In the genomic region with DNA sequence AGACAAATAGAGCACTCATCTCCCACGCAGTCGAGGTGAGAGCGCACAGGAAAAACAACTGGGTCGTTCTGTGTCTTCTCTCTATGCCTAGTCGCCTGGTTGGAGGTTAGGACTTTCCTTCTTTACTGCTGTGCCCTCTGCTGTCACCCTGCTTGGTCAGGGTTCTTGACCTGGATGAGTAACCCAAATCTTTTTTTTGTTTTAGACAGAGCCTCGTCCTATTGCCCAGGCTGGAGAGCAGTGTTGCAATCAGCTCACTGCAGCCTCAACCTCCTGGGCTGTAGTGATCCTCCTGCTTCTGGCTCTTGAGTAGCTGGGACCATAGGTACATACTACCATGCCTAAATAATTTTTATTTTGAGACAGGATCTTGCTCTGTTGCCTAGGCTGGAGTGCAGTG, we compare ENCODE assay signal across 32 cellular contexts. TPM values are rescaled to one million over a fixed set of nuclear protein-coding genes. Genes with fewer than 3 reads are reported as not detected.
DNase-seq lines count a peak whose midpoint lies in the region; ATAC-seq and TF ChIP-seq lines count a peak whose summit lies in the region.
"Had no signal": no experiment of that assay in that cellular context is flagged by ENCODE, and none has a peak within 500 bp of the region (broad histone marks: within the 10 kb centered on the region; RNA-seq: fewer than 3 reads in every experiment).

No MANE protein-coding gene starts in this region.

- peak overlapping the region; percentile 52 for H2AK9ac ChIP-seq in IMR-90 (replicated peaks; ENCODE audit: low read depth, low read length, poor library complexity)

- no peak overlapping the region for H3K4me3 ChIP-seq in IMR-90 (ENCODE audit: insufficient read depth, low read depth, low read length)
- H3K4me3 ChIP-seq in choroid plexus epithelial cell (ENCODE audit: low read depth, low read length): no peak overlapping the region
- H3K4me3 ChIP-seq: coronary artery, gastrocnemius medialis, hepatocyte, left ventricle myocardium inferior, PC-9, sigmoid colon, thyroid gland had no signal

- no peak overlapping the region for H2AFZ ChIP-seq in IMR-90 (replicated peaks; ENCODE audit: low read length, poor library complexity)
- H2AFZ ChIP-seq: hepatocyte, PC-9 had no signal

- H3K4me1 ChIP-seq in IMR-90 (ENCODE audit: control insufficient read depth, insufficient read depth, low read length): peaks cover 8% of the 10 kb centered on the region; the same call in 1 of the 2 replicates
- H3K4me1 ChIP-seq: gastrocnemius medialis, sigmoid colon, thyroid gland had no signal

- peak overlapping the region; percentile 29 for H3K27ac Mint-ChIP-seq in activated CD4-positive, alpha-beta memory T cell treated with anti-CD3 and anti-CD28 coated beads, Interleukin-2, amount 10 ng/mL, durations not matched to agents 7 days and 5 days
- H3K27ac Mint-ChIP-seq in activated CD4-positive, alpha-beta memory T cell treated with anti-CD3 and anti-CD28 coated beads for 36 hours: no peak overlapping the region
- peak overlapping the region; percentile 56 for H3K27ac Mint-ChIP-seq in nephron progenitor cell
- H3K27ac Mint-ChIP-seq: progenitor cell of endocrine pancreas had no signal

- no peak overlapping the region for H2BK120ac ChIP-seq in IMR-90 (ENCODE audit: low read depth, low read length)

- no peak overlapping the region for H3K14ac ChIP-seq in IMR-90 (replicated peaks; ENCODE audit: low read depth, low read length)

- no peak overlapping the region for H3K18ac ChIP-seq in IMR-90 (ENCODE audit: low read depth, low read length)

- DNase-seq in activated CD4-positive, alpha-beta memory T cell treated with anti-CD3 and anti-CD28 coated beads, Interleukin-2, amount 10 ng/mL, durations not matched to agents 7 days and 5 days: no peak
- no peak for DNase-seq in activated CD4-positive, alpha-beta memory T cell treated with anti-CD3 and anti-CD28 coated beads for 36 hours
- DNase-seq in IMR-90 (peak; percentile 16), choroid plexus epithelial cell (ENCODE audit: low read depth) (peak; percentile 52), nephron progenitor cell (no peak), GM10248 (ENCODE audit: extremely low spot score) (no peak), DMS53 (lab: John Stamatoyannopoulos, UW) (no peak), T-helper 9 cell (no peak)
- DNase-seq: activated T-cell treated with anti-CD3 and anti-CD28 coated beads, Interleukin-2, amount 50 U/mL, for 1 hour; anterior cingulate cortex; CD4-positive, alpha-beta memory T cell; effector memory CD4-positive, alpha-beta T cell; erythroblast; gastrocnemius medialis; left ventricle myocardium inferior; NCI-H1105; NCI-H1930; NCI-H526; NK-92 treated with Interleukin-12 subunit alpha and Interleukin-12 subunit beta, amount 100 ng/mL, for 24 hours; PC-9; sigmoid colon; stimulated activated naive CD4-positive, alpha-beta T cell; thyroid gland had no signal

- no peaks in the 10 kb centered on the region for H3K27me3 Mint-ChIP-seq in activated CD4-positive, alpha-beta memory T cell treated with anti-CD3 and anti-CD28 coated beads, Interleukin-2, amount 10 ng/mL, durations not matched to agents 7 days and 5 days
- no peaks in the 10 kb centered on the region for H3K27me3 Mint-ChIP-seq in activated CD4-positive, alpha-beta memory T cell treated with anti-CD3 and anti-CD28 coated beads for 36 hours
- H3K27me3 Mint-ChIP-seq in nephron progenitor cell (ENCODE audit: low read depth, poor library complexity): no peaks in the 10 kb centered on the region
- H3K27me3 Mint-ChIP-seq: CD4-positive, alpha-beta memory T cell; progenitor cell of endocrine pancreas had no signal

- CTCF ChIA-PET in activated CD4-positive, alpha-beta memory T cell treated with anti-CD3 and anti-CD28 coated beads, Interleukin-2, amount 10 ng/mL, durations not matched to agents 7 days and 5 days (lab: Charles Lee): no interaction called here
- CTCF ChIA-PET in activated CD4-positive, alpha-beta memory T cell treated with anti-CD3 and anti-CD28 coated beads for 36 hours (lab: Charles Lee): no interaction called here
- CTCF ChIA-PET in IMR-90 (lab: Yijun Ruan, JAX) (no interaction called here), GM10248 (lab: Yijun Ruan, JAX) (interaction anchor here (1.2 to 1.4 kb wide), 2 partner anchors 13 to 62 kb away, joined by 3 read pairs; no protein-coding TSS in a partner anchor)

- no peak overlapping the region for H2BK15ac ChIP-seq in IMR-90 (ENCODE audit: low read depth, low read length)

- H3K27me3 ChIP-seq in IMR-90 (ENCODE audit: control insufficient read depth, insufficient read depth, low read length): no peaks in the 10 kb centered on the region
- H3K27me3 ChIP-seq: gastrocnemius medialis, hepatocyte, sigmoid colon, thyroid gland had no signal

- TF ChIP-seq RAD21 in IMR-90 (IDR thresholded peaks at IDR 0.05; ENCODE audit: low read length): no peak

- H4K91ac ChIP-seq in IMR-90 (ENCODE audit: insufficient read depth, low read depth, low read length): no peak overlapping the region

- no peak overlapping the region for H3K56ac ChIP-seq in IMR-90 (ENCODE audit: extremely low read depth, insufficient read depth, low read length)

- in situ Hi-C loops in IMR-90 (cut with MboI; ENCODE audit: low sequenced_read_pairs): no loop called here

- peaks cover 57% of the 10 kb centered on the region for H3K36me3 ChIP-seq in IMR-90 (ENCODE audit: control insufficient read depth, insufficient read depth, low read length)

- dilution Hi-C loops in IMR-90 (cut with HindIII; ENCODE audit: low sequenced_read_pairs, unreplicated experiment): no loop called here

- no peak for TF ChIP-seq POLR2A in IMR-90 (IDR thresholded peaks at IDR 0.05; ENCODE audit: low read depth, low read length)

- H3K9ac ChIP-seq in IMR-90 (ENCODE audit: low read depth, low read length): no peak overlapping the region

- no peak overlapping the region for H3K4ac ChIP-seq in IMR-90 (ENCODE audit: low read depth, low read length)

- no peaks in the 10 kb centered on the region for H3K9me3 ChIP-seq in IMR-90 (ENCODE audit: control insufficient read depth, insufficient read depth, low read length)
- H3K9me3 ChIP-seq: gastrocnemius medialis, left ventricle myocardium inferior, sigmoid colon, thyroid gland had no signal

- no peak overlapping the region for H2AK5ac ChIP-seq in IMR-90 (ENCODE audit: low read depth, low read length)

- no peak overlapping the region for H2BK20ac ChIP-seq in IMR-90 (ENCODE audit: low read depth, low read length)

- TF ChIP-seq CTCF in IMR-90 (conservative IDR thresholded peaks at IDR 0.05; ENCODE audit: low read depth, low read length): no peak
- no peak for TF ChIP-seq CTCF in choroid plexus epithelial cell (conservative IDR thresholded peaks at IDR 0.05; ENCODE audit: low read depth, low read length)
- no peak for TF ChIP-seq CTCF in nephron progenitor cell (IDR thresholded peaks at IDR 0.05)
- TF ChIP-seq CTCF in GM10248 (IDR thresholded peaks at IDR 0.05; ENCODE audit: control extremely low read depth, extremely low read depth, low read depth, missing control alignments): no peak

- H3K23ac ChIP-seq in IMR-90 (ENCODE audit: low read depth, low read length): no peak overlapping the region

- H3K79me1 ChIP-seq in IMR-90 (ENCODE audit: low read depth in 1 of 2, low read length in 2 of 2): peaks cover 29 to 56% of the 10 kb centered on the region in 2 experiments

- H2BK5ac ChIP-seq in IMR-90 (ENCODE audit: low read depth, low read length, poor library complexity, severe bottlenecking): no peak overlapping the region

- no peak overlapping the region for H4K8ac ChIP-seq in IMR-90 (ENCODE audit: low read depth in 2 of 2, low read length in 2 of 2)

- intact Hi-C loops in activated CD4-positive, alpha-beta memory T cell treated with anti-CD3 and anti-CD28 coated beads for 36 hours (cut with micrococcal nuclease): no loop called here
- intact Hi-C loops in IMR-90 (cut with micrococcal nuclease): no loop called here

- BruUV-seq in IMR-90 (replicated peaks; lab: Mats Ljungman, UMichigan): no TSS peak

- H3K9me3 Mint-ChIP-seq in activated CD4-positive, alpha-beta memory T cell treated with anti-CD3 and anti-CD28 coated beads, Interleukin-2, amount 10 ng/mL, durations not matched to agents 7 days and 5 days: peaks cover 10% of the 10 kb centered on the region
- H3K9me3 Mint-ChIP-seq in activated CD4-positive, alpha-beta memory T cell treated with anti-CD3 and anti-CD28 coated beads for 36 hours: peaks cover 18% of the 10 kb centered on the region
- peaks cover 11% of the 10 kb centered on the region for H3K9me3 Mint-ChIP-seq in nephron progenitor cell

- H3K9me1 ChIP-seq in IMR-90 (ENCODE audit: insufficient read depth, low read length): peaks cover 10% of the 10 kb centered on the region; the same call in 1 of the 2 replicates

- no peak overlapping the region for H3K4me3 Mint-ChIP-seq in activated CD4-positive, alpha-beta memory T cell treated with anti-CD3 and anti-CD28 coated beads, Interleukin-2, amount 10 ng/mL, durations not matched to agents 7 days and 5 days
- no peak overlapping the region for H3K4me3 Mint-ChIP-seq in activated CD4-positive, alpha-beta memory T cell treated with anti-CD3 and anti-CD28 coated beads for 36 hours
- H3K4me3 Mint-ChIP-seq in nephron progenitor cell: no peak overlapping the region
- H3K4me3 Mint-ChIP-seq: CD4-positive, alpha-beta memory T cell had no signal

- no peak overlapping the region for H3K27ac ChIP-seq in IMR-90 (ENCODE audit: insufficient read depth, low read length)
- H3K27ac ChIP-seq: coronary artery, gastrocnemius medialis, hepatocyte, HL-60, left ventricle myocardium inferior, PC-9, sigmoid colon, thyroid gland had no signal

- H4K5ac ChIP-seq in IMR-90 (ENCODE audit: low read depth, low read length): no peak overlapping the region

- H3K36me3 Mint-ChIP-seq in activated CD4-positive, alpha-beta memory T cell treated with anti-CD3 and anti-CD28 coated beads, Interleukin-2, amount 10 ng/mL, durations not matched to agents 7 days and 5 days (ENCODE audit: low read depth): peaks cover 66% of the 10 kb centered on the region
- H3K36me3 Mint-ChIP-seq in activated CD4-positive, alpha-beta memory T cell treated with anti-CD3 and anti-CD28 coated beads for 36 hours: peaks cover 50% of the 10 kb centered on the region
- peaks cover 58% of the 10 kb centered on the region for H3K36me3 Mint-ChIP-seq in nephron progenitor cell (ENCODE audit: low read depth)

- ATAC-seq in IMR-90 (ENCODE audit: low read depth): peak; percentile 56
- ATAC-seq: gastrocnemius medialis, Right ventricle myocardium inferior had no signal

- POLR2A ChIA-PET in activated CD4-positive, alpha-beta memory T cell treated with anti-CD3 and anti-CD28 coated beads, Interleukin-2, amount 10 ng/mL, durations not matched to agents 7 days and 5 days (lab: Charles Lee): no interaction called here
- POLR2A ChIA-PET in activated CD4-positive, alpha-beta memory T cell treated with anti-CD3 and anti-CD28 coated beads for 36 hours (lab: Charles Lee): no interaction called here
- POLR2A ChIA-PET in IMR-90 (lab: Charles Lee; ENCODE audit: unreplicated experiment) (no interaction called here), GM10248 (lab: Yijun Ruan, JAX) (no interaction called here)

- H3K4me1 Mint-ChIP-seq in activated CD4-positive, alpha-beta memory T cell treated with anti-CD3 and anti-CD28 coated beads, Interleukin-2, amount 10 ng/mL, durations not matched to agents 7 days and 5 days: peaks cover 21% of the 10 kb centered on the region
- H3K4me1 Mint-ChIP-seq in activated CD4-positive, alpha-beta memory T cell treated with anti-CD3 and anti-CD28 coated beads for 36 hours (ENCODE audit: low read depth): peaks cover 7% of the 10 kb centered on the region
- H3K4me1 Mint-ChIP-seq in nephron progenitor cell: peaks cover 27% of the 10 kb centered on the region

- 100% methylated on average over 2 of the region's 6 CpGs; no CpG with 5 or more reads in 1 of the 2 experiments for WGBS in IMR-90 (ENCODE audit: extremely low coverage in 2 of 2, insufficient read length in 1 of 2), 2 experiments

- no peak overlapping the region for H3K4me2 ChIP-seq in IMR-90 (ENCODE audit: low read depth, low read length)
- H3K4me2 ChIP-seq: hepatocyte, PC-9 had no signal

- H4K20me1 ChIP-seq in IMR-90 (ENCODE audit: insufficient read depth, low read length): peaks cover 34% of the 10 kb centered on the region

RNA-seq across cellular contexts. Expression of a gene that starts 24.5 kb away (rescaled TPM):
- total RNA-seq in activated CD4-positive, alpha-beta memory T cell treated with anti-CD3 and anti-CD28 coated beads, Interleukin-2, amount 10 ng/mL, durations not matched to agents 7 days and 5 days: 10 to 100 TPM; 58.4 to 60.4 TPM
- total RNA-seq in activated CD4-positive, alpha-beta memory T cell treated with anti-CD3 and anti-CD28 coated beads for 36 hours: 10 to 100 TPM; 62.3 to 63.1 TPM
- 68.6 and 71.3 TPM in 2 replicates for total RNA-seq in IMR-90 (2012; rRNA removed)
- 38.5 and 43.5 TPM in 2 replicates for polyA plus RNA-seq in IMR-90 (2012; rRNA removed)
- polyA plus RNA-seq in IMR-90 (2012; cell fraction: cytosol; rRNA removed): 32.3 and 36.0 TPM in 2 replicates
- polyA plus RNA-seq in IMR-90 (2012; cell fraction: nucleus; rRNA removed; ENCODE audit: low replicate concordance): 27.2 and 30.1 TPM in 2 replicates

RNA-seq across cellular contexts. Expression of a gene that starts 26.0 kb away (rescaled TPM):
- total RNA-seq in activated CD4-positive, alpha-beta memory T cell treated with anti-CD3 and anti-CD28 coated beads, Interleukin-2, amount 10 ng/mL, durations not matched to agents 7 days and 5 days: 10 to 100 TPM; 18.3 to 21.0 TPM
- total RNA-seq in activated CD4-positive, alpha-beta memory T cell treated with anti-CD3 and anti-CD28 coated beads for 36 hours: 10 to 100 TPM; 23.7 to 24.5 TPM
- 0.54 and 0.56 TPM in 2 replicates for total RNA-seq in IMR-90 (2012; rRNA removed)
- 4.0 and 4.1 TPM in 2 replicates for polyA plus RNA-seq in IMR-90 (2012; rRNA removed)
- polyA plus RNA-seq in IMR-90 (2012; cell fraction: cytosol; rRNA removed): 3.9 and 4.6 TPM in 2 replicates
- polyA plus RNA-seq in IMR-90 (2012; cell fraction: nucleus; rRNA removed; ENCODE audit: low replicate concordance): 14.1 and 23.9 TPM in 2 replicates

RNA-seq across cellular contexts. Expression of a gene that starts 30.6 kb away (rescaled TPM):
- 1 to 10 TPM; 6.9 to 7.2 TPM for total RNA-seq in activated CD4-positive, alpha-beta memory T cell treated with anti-CD3 and anti-CD28 coated beads, Interleukin-2, amount 10 ng/mL, durations not matched to agents 7 days and 5 days
- total RNA-seq in activated CD4-positive, alpha-beta memory T cell treated with anti-CD3 and anti-CD28 coated beads for 36 hours: 1 to 10 TPM; 3.1 TPM
- 0.18 and 0.28 TPM in 2 replicates for total RNA-seq in IMR-90 (2012; rRNA removed)
- polyA plus RNA-seq in IMR-90 (2012; rRNA removed): 0.09 and 0.11 TPM in 2 replicates
- 0.04 and 0.11 TPM in 2 replicates for polyA plus RNA-seq in IMR-90 (2012; cell fraction: cytosol; rRNA removed)
- 1.0 and 2.4 TPM in 2 replicates for polyA plus RNA-seq in IMR-90 (2012; cell fraction: nucleus; rRNA removed; ENCODE audit: low replicate concordance)

RNA-seq across cellular contexts. Expression of a gene that starts 35.7 kb away (rescaled TPM):
- total RNA-seq in activated CD4-positive, alpha-beta memory T cell treated with anti-CD3 and anti-CD28 coated beads, Interleukin-2, amount 10 ng/mL, durations not matched to agents 7 days and 5 days: 10 to 100 TPM; 16.5 to 16.7 TPM
- total RNA-seq in activated CD4-positive, alpha-beta memory T cell treated with anti-CD3 and anti-CD28 coated beads for 36 hours: 10 to 100 TPM; 12.5 to 13.5 TPM
- 6.4 and 6.5 TPM in 2 replicates for total RNA-seq in IMR-90 (2012; rRNA removed)
- polyA plus RNA-seq in IMR-90 (2012; rRNA removed): 15.6 and 15.9 TPM in 2 replicates
- polyA plus RNA-seq in IMR-90 (2012; cell fraction: cytosol; rRNA removed): 7.2 and 13.4 TPM in 2 replicates
- polyA plus RNA-seq in IMR-90 (2012; cell fraction: nucleus; rRNA removed; ENCODE audit: low replicate concordance): 50.2 and 83.0 TPM in 2 replicates

RNA-seq across cellular contexts. Expression of a gene that starts 44.0 kb away (rescaled TPM):
- under 1 TPM; 0.25 TPM for total RNA-seq in activated CD4-positive, alpha-beta memory T cell treated with anti-CD3 and anti-CD28 coated beads, Interleukin-2, amount 10 ng/mL, durations not matched to agents 7 days and 5 days
- not detected for total RNA-seq in activated CD4-positive, alpha-beta memory T cell treated with anti-CD3 and anti-CD28 coated beads for 36 hours
- total RNA-seq in IMR-90 (2012; rRNA removed): not detected in 2 replicates
- polyA plus RNA-seq in IMR-90 (2012; rRNA removed): not detected in 2 replicates
- polyA plus RNA-seq in IMR-90 (2012; cell fraction: cytosol; rRNA removed): 0.03 TPM in 1 of 2 replicates, not detected in the other
- polyA plus RNA-seq in IMR-90 (2012; cell fraction: nucleus; rRNA removed; ENCODE audit: low replicate concordance): 0.03 TPM in 1 of 2 replicates, not detected in the other
- total RNA-seq: bronchial epithelial cell; CD4-positive, alpha-beta memory T cell; H1; hepatocyte; LHCN-M2; myocyte; PC-9; progenitor cell of endocrine pancreas had no signal
- polyA plus RNA-seq: CD4-positive, alpha-beta memory T cell had no signal

Comparison
In these comparisons a context has a peak if more than half of its experiments do, and no peak if none do; other contexts are left out.
1. DNase-seq: peak in IMR-90 (single experiment) and choroid plexus epithelial cell (single experiment); none in activated CD4-positive, alpha-beta memory T cell treated with anti-CD3 and anti-CD28 coated beads, Interleukin-2, amount 10 ng/mL, durations not matched to agents 7 days and 5 days (single experiment), activated CD4-positive, alpha-beta memory T cell treated with anti-CD3 and anti-CD28 coated beads for 36 hours (single experiment), nephron progenitor cell (single experiment), GM10248 (single experiment), DMS53 (single experiment) and T-helper 9 cell (single experiment).
2. RNA of a gene that starts 26.0 kb away (total RNA-seq): 23.7 to 24.5 TPM in activated CD4-positive, alpha-beta memory T cell treated with anti-CD3 and anti-CD28 coated beads for 36 hours and 18.3 to 21.0 TPM in activated CD4-positive, alpha-beta memory T cell treated with anti-CD3 and anti-CD28 coated beads, Interleukin-2, amount 10 ng/mL, durations not matched to agents 7 days and 5 days; 0.54 to 0.56 TPM in IMR-90; every median in the first group is over 10 times any median in the second.